ENCODE assay signal across 22 cellular contexts in the genomic region with DNA sequence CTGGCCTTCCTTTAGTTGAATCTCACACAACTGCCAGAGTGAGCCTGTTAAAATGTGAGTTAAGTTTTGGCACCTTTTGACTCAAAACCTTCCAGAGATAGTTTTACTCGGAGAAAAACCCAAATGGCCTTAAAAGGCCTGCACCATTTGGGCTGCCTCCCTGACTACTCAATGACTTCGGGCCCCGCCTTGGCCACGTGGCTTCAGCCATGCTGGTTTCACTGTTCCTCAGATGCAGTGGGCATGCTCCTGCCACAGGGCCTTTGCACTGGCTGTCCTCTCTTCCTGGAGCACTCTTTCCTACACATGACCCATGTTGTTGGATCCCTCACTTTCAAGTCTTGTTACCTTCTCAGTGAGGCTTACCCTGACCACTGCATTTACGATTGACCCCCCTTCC. TPM values are rescaled to one million over a fixed set of nuclear protein-coding genes. Genes with fewer than 3 reads are reported as not detected.
DNase-seq lines count a peak whose midpoint lies in the region; ATAC-seq, FAIRE-seq and TF ChIP-seq lines count a peak whose summit lies in the region.
"Had no signal": no experiment of that assay in that cellular context is flagged by ENCODE, and none has a peak within 500 bp of the region (broad histone marks: within the 10 kb centered on the region; RNA-seq: fewer than 3 reads in every experiment).

No MANE protein-coding gene starts in this region.

- H3K4me3 ChIP-seq in Caco-2 (ENCODE audit: low read depth, low read length) (no peak overlapping the region), IMR-90 (ENCODE audit: insufficient read depth, low read depth, low read length) (no peak overlapping the region), H1 (ENCODE audit: extremely low read depth in 1 of 4, insufficient read depth in 2 of 4, low read depth in 3 of 4, low read length in 4 of 4) (no peak overlapping the region), psoas muscle (no peak overlapping the region)
- H3K4me3 ChIP-seq: Peyer's patch, SJSA1 had no signal

- H3K56ac ChIP-seq in IMR-90 (ENCODE audit: extremely low read depth, insufficient read depth, low read length) (no peak overlapping the region), H1 (replicated peaks; ENCODE audit: insufficient read length, low read depth, low read length) (no peak overlapping the region)

- DNase-seq in Caco-2 (no peak), IMR-90 (no peak), H1 (ENCODE audit: low read depth in 1 of 2, low spot score in 2 of 2) (no peak), psoas muscle (no peak), omental fat pad (ENCODE audit: low spot score) (no peak), NCI-H187 (lab: John Stamatoyannopoulos, UW) (no peak), HCEC 1CT (no peak)
- DNase-seq: CD4-positive, alpha-beta memory T cell; DMS153; HFFc6; NCI-H1105; NCI-H146; NCI-H2029 treated with DMSO at 0.1 percent for 48 hours; NCI-H2171; NCI-H345; NCI-H524 treated with DMSO at 0.1 percent for 48 hours; Peyer's patch had no signal

- H2BK20ac ChIP-seq in IMR-90 (ENCODE audit: low read depth, low read length) (no peak overlapping the region), H1 (ENCODE audit: low read length) (no peak overlapping the region)

- H3K9ac ChIP-seq in IMR-90 (ENCODE audit: low read depth, low read length) = no peak overlapping the region
- H3K9ac ChIP-seq in H1 (replicated peaks in 1 of 4; ENCODE audit: extremely low read depth in 1 of 4, low read depth in 3 of 4, low read length in 3 of 4) = no peak overlapping the region
- H3K9ac ChIP-seq: KMS-11 had no signal

- H2BK5ac ChIP-seq in IMR-90 (ENCODE audit: low read depth, low read length, poor library complexity, severe bottlenecking) (no peak overlapping the region), H1 (ENCODE audit: low read depth, low read length) (no peak overlapping the region)

- TF ChIP-seq POLR2A in IMR-90 (IDR thresholded peaks at IDR 0.05; ENCODE audit: low read depth, low read length) (peak; percentile 50), H1 (IDR thresholded peaks at IDR 0.05; ENCODE audit: control extremely low read depth in 1 of 2, low read depth in 2 of 2, low read length in 2 of 2) (no peak)

- intact Hi-C loops in Caco-2 (cut with micrococcal nuclease; ENCODE audit: unreplicated experiment) (no loop called here), IMR-90 (cut with micrococcal nuclease) (no loop called here), psoas muscle (cut with DNase I) (no loop called here)

- H3K4me2 ChIP-seq in IMR-90 (ENCODE audit: low read depth, low read length) (no peak overlapping the region), H1 (ENCODE audit: insufficient read depth in 1 of 2, low read depth in 2 of 2, low read length in 2 of 2) (no peak overlapping the region)
- H3K4me2 ChIP-seq: KMS-11 had no signal

- FAIRE-seq in H1 (lab: Jason Lieb, UNC) = no peak
- FAIRE-seq: GM12892, GM18507 had no signal

- CTCF ChIA-PET in Caco-2 (lab: Charles Lee) = interaction anchor here (0.7 kb wide), 1 partner anchor 138 kb away, joined by 6 read pairs; no protein-coding TSS in a partner anchor
- CTCF ChIA-PET in IMR-90 (lab: Yijun Ruan, JAX) = interaction anchor here (0.6 kb wide), 1 partner anchor 107 kb away, joined by 3 read pairs; no protein-coding TSS in a partner anchor
- CTCF ChIA-PET in H1 (lab: Charles Lee; ENCODE audit: partially characterized antibody) = interaction anchor here (0.8 to 9.9 kb wide), 7 partner anchors 11 to 291 kb away, joined by 3 to 73 read pairs (median 4); no protein-coding TSS in a partner anchor

- H3K18ac ChIP-seq in IMR-90 (ENCODE audit: low read depth, low read length) (no peak overlapping the region), H1 (ENCODE audit: extremely low read depth, low read length) (no peak overlapping the region)

- H3K27ac ChIP-seq in IMR-90 (ENCODE audit: insufficient read depth, low read length) (no peak overlapping the region), H1 (ENCODE audit: low read depth, low read length) (no peak overlapping the region), psoas muscle (no peak overlapping the region)
- H3K27ac ChIP-seq: KMS-11, Peyer's patch, SJSA1 had no signal

- no peaks in the 10 kb centered on the region for H3K23me2 ChIP-seq in H1 (ENCODE audit: low read depth, low read length)

- in situ Hi-C loops in IMR-90 (cut with MboI; ENCODE audit: low sequenced_read_pairs) = no loop called here

- H3K4ac ChIP-seq in IMR-90 (ENCODE audit: low read depth, low read length) (no peak overlapping the region), H1 (replicated peaks; ENCODE audit: insufficient read length, low read depth, low read length) (no peak overlapping the region)

- H3K9me1 ChIP-seq in IMR-90 (ENCODE audit: insufficient read depth, low read length) = no peaks in the 10 kb centered on the region; the same call in 1 of the 2 replicates

- H4K5ac ChIP-seq in IMR-90 (ENCODE audit: low read depth, low read length) (no peak overlapping the region), H1 (ENCODE audit: insufficient read length, low read depth, low read length) (no peak overlapping the region)

- H3K14ac ChIP-seq in IMR-90 (replicated peaks; ENCODE audit: low read depth, low read length) (no peak overlapping the region), H1 (ENCODE audit: insufficient read length) (no peak overlapping the region)

- no peak overlapping the region for H2BK12ac ChIP-seq in H1 (ENCODE audit: low read depth, low read length)

- H3K4me1 ChIP-seq in Caco-2 (no peaks in the 10 kb centered on the region), IMR-90 (ENCODE audit: control insufficient read depth, insufficient read depth, low read length) (peaks cover 11% of the 10 kb centered on the region; the same call in 1 of the 2 replicates), H1 (replicated peaks in 1 of 4; ENCODE audit: control insufficient read depth in 3 of 4, insufficient read depth in 4 of 4, low read length in 3 of 4) (no peaks in the 10 kb centered on the region), psoas muscle (no peaks in the 10 kb centered on the region)
- H3K4me1 ChIP-seq: Peyer's patch, SJSA1 had no signal

- no peaks in the 10 kb centered on the region for H3K27me3 ChIP-seq in Caco-2 (replicated peaks; ENCODE audit: control insufficient read depth, insufficient read depth, low read length)
- H3K27me3 ChIP-seq in IMR-90 (ENCODE audit: control insufficient read depth, insufficient read depth, low read length) = no peaks in the 10 kb centered on the region
- no peaks in the 10 kb centered on the region for H3K27me3 ChIP-seq in H1 (replicated peaks in 1 of 4; ENCODE audit: control insufficient read depth in 3 of 4, extremely low read depth in 1 of 4, insufficient read depth in 3 of 4, low read length in 3 of 4)
- H3K27me3 ChIP-seq in psoas muscle (ENCODE audit: insufficient read depth in 3 of 3, low read length in 2 of 3) = no peaks in the 10 kb centered on the region
- H3K27me3 ChIP-seq: Peyer's patch, SJSA1 had no signal

- peak overlapping the region; percentile 58 for H2AK9ac ChIP-seq in IMR-90 (replicated peaks; ENCODE audit: low read depth, low read length, poor library complexity)

- no peak for TF ChIP-seq RAD21 in IMR-90 (IDR thresholded peaks at IDR 0.05; ENCODE audit: low read length)
- TF ChIP-seq RAD21 in H1 (IDR thresholded peaks at IDR 0.05 in 1 of 2, conservative IDR thresholded peaks at IDR 0.05 in 1 of 2; ENCODE audit: low read depth in 2 of 2, low read length in 2 of 2) = no peak

- H3K9me3 Mint-ChIP-seq in Caco-2 (ENCODE audit: unreplicated experiment) = no peaks in the 10 kb centered on the region
- H3K9me3 Mint-ChIP-seq: CD4-positive, alpha-beta memory T cell; HFFc6 had no signal

- TF ChIP-seq CTCF in Caco-2 (IDR thresholded peaks at IDR 0.05; ENCODE audit: insufficient read depth in 1 of 2, low read depth in 1 of 2, low read length in 1 of 2, severe bottlenecking in 1 of 2, unreplicated experiment in 1 of 2) = no peak
- no peak for TF ChIP-seq CTCF in IMR-90 (conservative IDR thresholded peaks at IDR 0.05; ENCODE audit: low read depth, low read length)
- no peak for TF ChIP-seq CTCF in H1 (IDR thresholded peaks at IDR 0.05; ENCODE audit: control extremely low read depth in 1 of 3, insufficient read depth in 1 of 3, low read depth in 1 of 3, low read length in 3 of 3)
- TF ChIP-seq CTCF in psoas muscle (IDR thresholded peaks at IDR 0.05) = no peak
- TF ChIP-seq CTCF in omental fat pad (IDR thresholded peaks at IDR 0.05) = no peak

- H3K4me1 Mint-ChIP-seq in Caco-2 (ENCODE audit: low read depth, unreplicated experiment) = peaks cover 6% of the 10 kb centered on the region
- H3K4me1 Mint-ChIP-seq: CD4-positive, alpha-beta memory T cell had no signal

- no peak overlapping the region for H4K91ac ChIP-seq in IMR-90 (ENCODE audit: insufficient read depth, low read depth, low read length)
- H4K91ac ChIP-seq in H1 (replicated peaks; ENCODE audit: insufficient read length, low read length) = no peak overlapping the region

- peak overlapping the region; percentile 18 for H3K27ac Mint-ChIP-seq in Caco-2 (ENCODE audit: unreplicated experiment)
- H3K27ac Mint-ChIP-seq: CD4-positive, alpha-beta memory T cell; HFFc6 had no signal

- BruUV-seq in Caco-2 (replicated peaks; lab: Mats Ljungman, UMichigan) (no TSS peak), IMR-90 (replicated peaks; lab: Mats Ljungman, UMichigan) (no TSS peak)

- H2AK5ac ChIP-seq in IMR-90 (ENCODE audit: low read depth, low read length) (no peak overlapping the region), H1 (ENCODE audit: low read depth, low read length) (0 out of 2 replicates have a peak overlapping the region, but pooled peaks have one; percentile 65)

- dilution Hi-C loops in IMR-90 (cut with HindIII; ENCODE audit: low sequenced_read_pairs, unreplicated experiment) = no loop called here

- H2AFZ ChIP-seq in IMR-90 (replicated peaks; ENCODE audit: low read length, poor library complexity) = no peak overlapping the region
- H2AFZ ChIP-seq in H1 (ENCODE audit: low read length) = no peak overlapping the region

- no peak overlapping the region for H2BK120ac ChIP-seq in IMR-90 (ENCODE audit: low read depth, low read length)
- no peak overlapping the region for H2BK120ac ChIP-seq in H1 (replicated peaks; ENCODE audit: low read depth, low read length)

- H2BK15ac ChIP-seq in IMR-90 (ENCODE audit: low read depth, low read length) (no peak overlapping the region), H1 (ENCODE audit: low read length) (no peak overlapping the region)

- no peaks in the 10 kb centered on the region for H3K27me3 Mint-ChIP-seq in Caco-2 (ENCODE audit: insufficient read depth, unreplicated experiment)

- H4K8ac ChIP-seq in IMR-90 (ENCODE audit: low read depth in 2 of 2, low read length in 2 of 2) (no peak overlapping the region), H1 (ENCODE audit: extremely low read depth, insufficient read depth, low read length) (no peak overlapping the region)

- H3K9me3 ChIP-seq in Caco-2 (no peaks in the 10 kb centered on the region), IMR-90 (ENCODE audit: control insufficient read depth, insufficient read depth, low read length) (no peaks in the 10 kb centered on the region), H1 (ENCODE audit: insufficient read depth in 2 of 2, low read depth in 1 of 2, low read length in 1 of 2) (no peaks in the 10 kb centered on the region), psoas muscle (no peaks in the 10 kb centered on the region)
- H3K9me3 ChIP-seq: Peyer's patch, SJSA1 had no signal

- POLR2A ChIA-PET in Caco-2 (lab: Charles Lee) = no interaction called here
- POLR2A ChIA-PET in IMR-90 (lab: Charles Lee; ENCODE audit: unreplicated experiment) = no interaction called here
- POLR2A ChIA-PET in H1 (lab: Charles Lee; ENCODE audit: partially characterized antibody) = no interaction called here

- no peak overlapping the region for H3K4me3 Mint-ChIP-seq in Caco-2 (ENCODE audit: unreplicated experiment)
- H3K4me3 Mint-ChIP-seq: CD4-positive, alpha-beta memory T cell; HFFc6 had no signal

- TF ChIP-seq EP300 in H1 (IDR thresholded peaks at IDR 0.05; ENCODE audit: borderline replicate concordance in 1 of 2, low read depth in 2 of 2, low read length in 2 of 2) = no peak

- H3K23ac ChIP-seq in IMR-90 (ENCODE audit: low read depth, low read length) (no peak overlapping the region), H1 (ENCODE audit: insufficient read length) (no peak overlapping the region)

- WGBS in IMR-90 (ENCODE audit: extremely low coverage in 2 of 2, insufficient read length in 1 of 2), 2 experiments = 97% methylated on average over 4 of the region's 5 CpGs; no CpG with 5 or more reads in 1 of the 2 experiments
- 77% methylated on average over 5 of the region's 5 CpGs; no CpG with 5 or more reads in 1 of the 2 experiments for WGBS in H1 (ENCODE audit: extremely low coverage in 1 of 2, insufficient coverage in 1 of 2, insufficient read length in 1 of 2, insufficient replicate concordance in 2 of 2, low coverage in 1 of 2, low lambda C conversion rate in 2 of 2, missing lambda C conversion rate in 1 of 2), 2 experiments
- 82 to 91% (median 83%) methylated on average over 5 of the region's 5 CpGs for WGBS in psoas muscle, 3 donors

- peaks cover 57% of the 10 kb centered on the region for H3K36me3 Mint-ChIP-seq in Caco-2 (ENCODE audit: insufficient read depth, unreplicated experiment)
- H3K36me3 Mint-ChIP-seq: CD4-positive, alpha-beta memory T cell had no signal

- ATAC-seq in IMR-90 (ENCODE audit: low read depth) (no peak), psoas muscle (peak in 3 of 4 donors; percentile 14 to 30 (median 28)), omental fat pad (ENCODE audit: low FRiP score) (no peak)
- ATAC-seq: Right ventricle myocardium inferior had no signal

- peaks cover 38% of the 10 kb centered on the region for H4K20me1 ChIP-seq in IMR-90 (ENCODE audit: insufficient read depth, low read length)
- no peaks in the 10 kb centered on the region for H4K20me1 ChIP-seq in H1 (replicated peaks in 1 of 2; ENCODE audit: control insufficient read depth in 1 of 2, insufficient read depth in 2 of 2, low read length in 2 of 2)

- H3K79me2 ChIP-seq in H1 (ENCODE audit: control insufficient read depth in 1 of 2, insufficient read depth in 2 of 2, low read length in 2 of 2) = no peaks in the 10 kb centered on the region

- H3K79me1 ChIP-seq in IMR-90 (ENCODE audit: low read depth in 1 of 2, low read length in 2 of 2) (peaks cover 8 to 16% of the 10 kb centered on the region in 2 experiments; a peak in 2 of 4 replicates), H1 (ENCODE audit: low read depth, low read length) (no peaks in the 10 kb centered on the region)

- H3K36me3 ChIP-seq in Caco-2 (ENCODE audit: control insufficient read depth, insufficient read depth, low read length) (peaks cover 6% of the 10 kb centered on the region), IMR-90 (ENCODE audit: control insufficient read depth, insufficient read depth, low read length) (peaks cover 28% of the 10 kb centered on the region), H1 (ENCODE audit: control insufficient read depth in 2 of 4, insufficient read depth in 4 of 4, low read length in 3 of 4) (peaks cover 3 to 26% (median 16%) of the 10 kb centered on the region in 4 experiments), psoas muscle (ENCODE audit: insufficient read depth in 1 of 2, low read depth in 1 of 2) (peaks cover 5 to 32% of the 10 kb centered on the region in 2 donors)

RNA-seq across cellular contexts. Expression of a gene that starts 18.3 kb away (rescaled TPM):
- 172 and 174 TPM in 2 replicates for total RNA-seq in Caco-2 (2022)
- 156 and 190 TPM in 2 replicates for total RNA-seq in IMR-90 (2012; rRNA removed)
- polyA plus RNA-seq in IMR-90 (2012; rRNA removed) = 211 and 234 TPM in 2 replicates
- polyA plus RNA-seq in IMR-90 (2012; cell fraction: cytosol; rRNA removed) = 69.3 and 213 TPM in 2 replicates
- 853 and 1,420 TPM in 2 replicates for polyA plus RNA-seq in IMR-90 (2012; cell fraction: nucleus; rRNA removed; ENCODE audit: low replicate concordance)
- total RNA-seq in H1 (2021; fragmentation: NEBNext Ultra II Directional; extraction: Animal tissue kit (Norgen Biotek cat#: 25700)) = 40.7 and 42.2 TPM in 2 replicates
- 58.5 and 78.3 TPM in 2 replicates for polyA plus RNA-seq in H1 (2011; rRNA removed)
- polyA plus RNA-seq in H1 (2011; cell fraction: cytosol; rRNA removed) = 91.7 TPM
- polyA plus RNA-seq in H1 (2011; cell fraction: nucleus; rRNA removed) = 197 TPM
- polyA plus RNA-seq in H1 (2012, experiment 1 of 2) = 39.9 to 45.4 TPM (median 43.0 TPM) in 4 replicates
- polyA plus RNA-seq in H1 (2012, experiment 2 of 2) = 28.1 TPM
- 33.6 TPM for polyA plus RNA-seq in H1 (2013, experiment 1 of 2)
- polyA plus RNA-seq in H1 (2013, experiment 2 of 2) = 37.0 TPM
- 167 and 198 TPM in 2 replicates for polyA minus RNA-seq in H1 (2011; rRNA and poly(A)+ RNA removed)
- 42.9 TPM for polyA minus RNA-seq in H1 (2011; cell fraction: cytosol; rRNA and poly(A)+ RNA removed)
- polyA minus RNA-seq in H1 (2011; cell fraction: nucleus; rRNA and poly(A)+ RNA removed) = 91.6 TPM
- 100 to 1,000 TPM; 132 to 345 (median 208) TPM for total RNA-seq in psoas muscle
- 100 to 1,000 TPM in 1 of 3 donors, 10 to 100 TPM in 2; 78.1 to 125 (median 88.3) TPM for polyA plus RNA-seq in psoas muscle
- 100 to 1,000 TPM; 157 to 656 (median 510) TPM for total RNA-seq in omental fat pad
- polyA plus RNA-seq: CD4-positive, alpha-beta memory T cell had no signal

Comparison
In these comparisons a context has a peak if more than half of its experiments do, and no peak if none do; other contexts are left out.
1. ATAC-seq: peak in psoas muscle (3 of 4); none in IMR-90 (single experiment) and omental fat pad (single experiment).